9 cellular contexts compared by ENCODE assay signal in the genomic region with DNA sequence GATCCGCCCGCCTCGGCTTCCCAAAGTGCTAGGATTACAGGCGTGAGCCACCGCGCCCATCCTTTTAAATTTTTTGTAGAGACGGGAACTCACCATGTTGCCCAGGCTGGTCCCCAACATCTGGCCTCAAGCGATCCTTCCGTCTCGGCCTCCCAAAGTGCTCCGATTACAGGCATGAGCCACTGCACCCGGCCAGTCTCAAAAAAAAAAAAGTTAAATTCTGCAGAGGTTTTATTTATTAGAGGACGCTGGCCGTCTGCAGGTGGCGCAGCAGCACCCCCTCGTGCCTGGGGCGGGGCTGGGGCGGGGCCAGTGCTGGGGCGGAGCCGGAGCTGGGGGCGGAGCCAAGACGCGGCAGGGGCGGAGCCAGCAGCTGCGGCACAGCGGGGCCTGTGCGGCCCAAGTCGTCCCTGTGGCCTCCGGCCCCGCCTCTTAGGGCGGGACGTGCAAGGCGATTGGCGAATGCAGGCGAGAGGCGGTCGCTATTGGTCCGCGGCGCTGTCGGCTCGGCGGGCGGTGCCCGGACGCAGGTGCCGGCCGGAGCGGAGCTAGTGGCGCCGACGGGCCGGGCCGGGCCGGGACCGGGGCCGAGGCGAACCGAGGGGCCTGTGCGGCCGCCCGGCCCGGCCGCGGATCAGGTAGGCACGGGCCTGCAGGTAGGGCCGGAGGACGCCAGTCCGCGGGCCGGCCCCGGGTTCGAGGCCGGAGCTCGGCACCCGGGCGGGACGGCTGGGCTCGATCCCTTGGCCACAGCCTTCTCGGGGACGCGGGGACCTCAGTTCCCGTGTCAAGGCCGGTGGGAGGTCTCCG. TPM values are rescaled to one million over a fixed set of nuclear protein-coding genes. Genes with fewer than 3 reads are reported as not detected.
DNase-seq lines count a peak whose midpoint lies in the region; ATAC-seq, FAIRE-seq and TF ChIP-seq lines count a peak whose summit lies in the region.
"Had no signal": no experiment of that assay in that cellular context is flagged by ENCODE, and none has a peak within 500 bp of the region (broad histone marks: within the 10 kb centered on the region; RNA-seq: fewer than 3 reads in every experiment).

A gene with protein sequence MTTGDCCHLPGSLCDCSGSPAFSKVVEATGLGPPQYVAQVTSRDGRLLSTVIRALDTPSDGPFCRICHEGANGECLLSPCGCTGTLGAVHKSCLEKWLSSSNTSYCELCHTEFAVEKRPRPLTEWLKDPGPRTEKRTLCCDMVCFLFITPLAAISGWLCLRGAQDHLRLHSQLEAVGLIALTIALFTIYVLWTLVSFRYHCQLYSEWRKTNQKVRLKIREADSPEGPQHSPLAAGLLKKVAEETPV (plus strand): TSS at position 523 of the 810 bp plus-strand sequence. CDS start 8,536 bp downstream, outside the sequence.

- TF ChIP-seq CTCF in keratinocyte (optimal IDR thresholded peaks at IDR 0.05 in 1 of 3, IDR thresholded peaks at IDR 0.05 in 1 of 3, conservative IDR thresholded peaks at IDR 0.05 in 1 of 3; ENCODE audit: extremely low read depth in 1 of 3, insufficient read depth in 2 of 3, low read length in 3 of 3) = peak in 2 of 3 experiments; percentile 51 to 56

- peak within 1 kb of the TSS; percentile 93 for H3K4me2 ChIP-seq in keratinocyte (ENCODE audit: control insufficient read depth, extremely low read depth, insufficient read depth, low read depth, low read length)

- H2AFZ ChIP-seq in keratinocyte (ENCODE audit: control insufficient read depth, low read length) = peak within 1 kb of the TSS; percentile 81

- FAIRE-seq in keratinocyte (lab: Jason Lieb, UNC) = peak; percentile 13
- FAIRE-seq: colon had no signal

- no peaks in the 10 kb centered on the region for H3K36me3 ChIP-seq in keratinocyte (ENCODE audit: control insufficient read depth in 2 of 2, extremely low read depth in 1 of 2, insufficient read depth in 2 of 2, low read length in 2 of 2)

- peak within 1 kb of the TSS; percentile 59 to 82 (median 67) for H3K4me3 ChIP-seq in keratinocyte (ENCODE audit: control insufficient read depth in 2 of 3, extremely low read depth in 1 of 3, insufficient read depth in 2 of 3, low read depth in 1 of 3, low read length in 3 of 3)

- H3K27ac ChIP-seq in keratinocyte (ENCODE audit: control insufficient read depth, insufficient read depth, low read length) = no peak within 1 kb of the TSS

- dilution Hi-C loops in keratinocyte (cut with MboI; ENCODE audit: extremely low pct_ligation_motif_present, low sequenced_read_pairs) = no loop called here

- H4K20me1 ChIP-seq in keratinocyte (ENCODE audit: control insufficient read depth, extremely low read depth, insufficient read depth, low read length) = no peaks in the 10 kb centered on the region

- H3K9me3 ChIP-seq in keratinocyte (ENCODE audit: control insufficient read depth, low read depth, low read length) = no peaks in the 10 kb centered on the region

- H3K9me1 ChIP-seq in keratinocyte (ENCODE audit: control insufficient read depth, extremely low read depth, insufficient read depth, low read length) = no peaks in the 10 kb centered on the region

- H3K27me3 ChIP-seq in keratinocyte (ENCODE audit: control insufficient read depth, extremely low read depth, insufficient read depth, low read length) = no peaks in the 10 kb centered on the region

- peaks cover 6% of the 10 kb centered on the region for H3K4me1 ChIP-seq in keratinocyte (ENCODE audit: control insufficient read depth, extremely low read depth, insufficient read depth, low read length)

- peak within 1 kb of the TSS; percentile 66 for H3K9ac ChIP-seq in keratinocyte (ENCODE audit: control insufficient read depth, extremely low read depth, insufficient read depth, low read length)

- ATAC-seq in GM19035 (IDR thresholded peaks at IDR 0.05; ENCODE audit: unreplicated experiment) (peak; percentile 100), HG03342 (IDR thresholded peaks at IDR 0.05; ENCODE audit: unreplicated experiment) (peak; percentile 98)

- H3K79me2 ChIP-seq in keratinocyte (ENCODE audit: control insufficient read depth, insufficient read depth, low read length) = no peaks in the 10 kb centered on the region

- DNase-seq in AG20443 (ENCODE audit: low spot score) (peak; percentile 99), NCI-H345 treated with DMSO at 0.1 percent for 48 hours (lab: John Stamatoyannopoulos, UW; ENCODE audit: unreplicated experiment) (peak; percentile 87), keratinocyte (ENCODE audit: low read depth, low spot score) (peak; percentile 82)
- DNase-seq in activated CD4-positive, CD25-positive, alpha-beta regulatory T cell (lab: John Stamatoyannopoulos, UW) = peak; percentile 91 to 95 (median 92)
- DNase-seq in central memory CD4-positive, alpha-beta T cell = peak; percentile 92
- peak; percentile 94 to 96 (median 94) for DNase-seq in stimulated activated CD4-positive, alpha-beta T cell treated with anti-CD3 and anti-CD28 coated beads, Interleukin-12 subunit alpha, Interleukin-12 subunit beta, amount 100 ng/mL, for 48 hours (ENCODE audit: low read depth in 2 of 3, low spot score in 1 of 3)

RNA-seq across cellular contexts. Expression of the gene that starts here (rescaled TPM):
- polyA plus RNA-seq in keratinocyte = 13.7 to 24.4 TPM (median 20.5 TPM) in 3 replicates
- 4.1 TPM for polyA plus RNA-seq in keratinocyte (2011; ENCODE audit: low read depth)
- 11.3 and 32.9 TPM in 2 replicates for polyA plus RNA-seq in keratinocyte (2011; cell fraction: cytosol; rRNA removed)
- polyA plus RNA-seq in keratinocyte (2011; cell fraction: nucleus; rRNA removed) = 7.8 and 11.6 TPM in 2 replicates
- polyA plus RNA-seq in keratinocyte (2012; ENCODE audit: low replicate concordance) = 19.0 and 22.9 TPM in 2 replicates
- 12.4 to 26.9 TPM (median 24.2 TPM) in 3 replicates for polyA minus RNA-seq in keratinocyte
- polyA minus RNA-seq in keratinocyte (2011; cell fraction: cytosol; rRNA and poly(A)+ RNA removed) = 67.7 TPM
- polyA minus RNA-seq in keratinocyte (2011; cell fraction: nucleus; rRNA and poly(A)+ RNA removed) = 8.1 and 9.8 TPM in 2 replicates
